8 cellular contexts compared by ENCODE assay signal in the genomic region with DNA sequence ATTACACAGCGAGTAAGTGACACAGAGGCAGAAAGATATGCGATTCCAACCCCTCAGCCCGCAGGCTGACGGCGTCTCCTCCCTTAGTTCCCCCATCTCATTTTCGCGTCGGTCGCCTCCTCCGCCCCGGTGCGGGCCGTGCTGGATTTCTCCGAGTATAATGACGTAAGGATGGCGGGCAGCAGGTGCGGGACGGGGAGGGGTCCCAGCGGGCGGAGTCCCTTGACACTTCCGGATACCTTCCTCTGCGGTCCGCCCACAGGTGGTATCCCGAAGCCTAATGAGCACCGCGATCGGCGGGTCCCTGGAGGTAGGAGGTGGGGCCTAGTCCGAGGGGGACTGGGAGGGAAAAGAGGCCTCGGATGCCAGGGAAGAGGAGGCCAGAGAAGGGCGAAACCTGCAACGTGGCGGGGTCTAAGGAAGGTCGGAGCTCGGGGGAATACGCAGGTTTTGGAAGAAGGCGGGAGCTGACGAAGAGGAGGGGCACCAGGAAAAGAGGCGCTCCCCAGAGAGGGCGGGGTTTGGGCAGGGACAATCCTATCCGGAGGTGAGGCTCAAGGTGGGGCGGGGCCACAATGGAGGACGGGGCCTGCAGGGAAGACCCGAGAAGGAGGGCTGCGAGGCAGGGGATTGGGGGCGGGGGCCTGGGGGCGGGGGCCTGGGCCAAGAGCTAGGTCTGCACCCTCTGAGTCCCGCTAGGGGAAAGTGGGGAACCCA.
DNase-seq lines count a peak whose midpoint lies in the region; ATAC-seq and TF ChIP-seq lines count a peak whose summit lies in the region.

No MANE protein-coding gene starts in this region.

- H3K27ac Mint-ChIP-seq in memory B cell, result peak overlapping the region; percentile 81

- H3K27ac ChIP-seq in WERI-Rb-1, result no peak overlapping the region

- peaks cover 18% of the 10 kb centered on the region for H3K27me3 Mint-ChIP-seq in memory B cell

- H3K4me1 Mint-ChIP-seq in memory B cell, result peaks cover 4% of the 10 kb centered on the region

- DNase-seq in NCI-H1417 treated with DMSO at 0.1 percent for 48 hours (lab: John Stamatoyannopoulos, UW) (peak; percentile 58), WERI-Rb-1 (peak; percentile 37), cerebellar cortex (ENCODE audit: low spot score) (peak; percentile 92), memory B cell (ENCODE audit: low spot score in 2 of 2) (peak; percentile 16 to 37)
- peak; percentile 62 to 73 for DNase-seq in stimulated activated CD8-positive, alpha-beta memory T cell treated with anti-CD3 and anti-CD28 coated beads, Interleukin-15, amount 100 ng/mL, for 48 hours (ENCODE audit: low read depth in 2 of 2)
- no peak for DNase-seq in NK-92 treated with Interleukin-12 subunit alpha and Interleukin-12 subunit beta, amount 100 ng/mL, for 24 hours (lab: John Stamatoyannopoulos, UW)

- no peaks in the 10 kb centered on the region for H3K9me3 Mint-ChIP-seq in memory B cell

- peaks cover 3% of the 10 kb centered on the region for H3K36me3 Mint-ChIP-seq in memory B cell

- peaks cover 24% of the 10 kb centered on the region for H3K9me3 ChIP-seq in WERI-Rb-1 (ENCODE audit: severe bottlenecking)

- peak overlapping the region; percentile 97 for H3K4me3 Mint-ChIP-seq in memory B cell

- peak; percentile 59 for ATAC-seq in GM18498 (IDR thresholded peaks at IDR 0.05; ENCODE audit: unreplicated experiment)
- ATAC-seq in HG02759 (IDR thresholded peaks at IDR 0.05; ENCODE audit: unreplicated experiment), result peak; percentile 74
- ATAC-seq in memory B cell (ENCODE audit: low read depth), result peak; percentile 57

- H3K36me3 ChIP-seq in WERI-Rb-1, result no peaks in the 10 kb centered on the region

- TF ChIP-seq CTCF in WERI-Rb-1 (IDR thresholded peaks at IDR 0.05; ENCODE audit: low read depth, low read length), result no peak

- H3K4me3 ChIP-seq in WERI-Rb-1 (ENCODE audit: low read depth, low read length), result peak overlapping the region; percentile 7

- H3K27me3 ChIP-seq in WERI-Rb-1 (ENCODE audit: insufficient read depth, low read depth, severe bottlenecking), result peaks cover 95% of the 10 kb centered on the region
